ENCODE assay signal across 1 cellular context in the genomic region with DNA sequence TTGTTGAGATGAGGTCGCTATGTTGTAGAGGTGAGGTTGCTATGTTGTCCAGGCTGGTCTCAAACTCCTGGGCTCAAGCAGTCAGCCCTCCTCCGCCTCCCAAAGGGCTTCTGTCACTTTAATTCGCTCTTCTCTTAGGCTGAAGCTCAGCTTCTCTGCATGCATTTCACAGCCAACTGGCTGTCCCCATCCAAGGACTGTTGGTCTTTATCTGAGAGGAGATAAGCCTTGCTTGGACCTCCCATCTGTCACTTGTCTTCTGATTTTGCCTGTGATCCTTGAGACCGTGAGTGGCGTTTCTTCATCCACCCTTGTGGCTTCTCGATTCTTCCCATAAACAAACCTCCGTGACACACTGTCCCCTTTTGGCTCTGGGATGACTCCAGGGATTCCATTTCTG.
TF ChIP-seq lines count a peak whose summit lies in the region.

No MANE protein-coding gene starts in this region.

TF ChIP-seq in WTC11, 78 proteins besides CTCF, POLR2A, EP300 and RAD21 (continued from another document):
- TF ChIP-seq, protein P1, sequence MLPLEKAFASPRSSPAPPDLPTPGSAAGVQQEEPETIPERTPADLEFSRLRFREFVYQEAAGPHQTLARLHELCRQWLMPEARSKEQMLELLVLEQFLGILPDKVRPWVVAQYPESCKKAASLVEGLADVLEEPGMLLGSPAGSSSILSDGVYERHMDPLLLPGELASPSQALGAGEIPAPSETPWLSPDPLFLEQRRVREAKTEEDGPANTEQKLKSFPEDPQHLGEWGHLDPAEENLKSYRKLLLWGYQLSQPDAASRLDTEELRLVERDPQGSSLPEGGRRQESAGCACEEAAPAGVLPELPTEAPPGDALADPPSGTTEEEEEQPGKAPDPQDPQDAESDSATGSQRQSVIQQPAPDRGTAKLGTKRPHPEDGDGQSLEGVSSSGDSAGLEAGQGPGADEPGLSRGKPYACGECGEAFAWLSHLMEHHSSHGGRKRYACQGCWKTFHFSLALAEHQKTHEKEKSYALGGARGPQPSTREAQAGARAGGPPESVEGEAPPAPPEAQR (CRISPR knock-in tag; IDR thresholded peaks at IDR 0.05) = no peak
- TF ChIP-seq MYBL2 (CRISPR knock-in tag; IDR thresholded peaks at IDR 0.05) = no peak
- TF ChIP-seq, protein P2, sequence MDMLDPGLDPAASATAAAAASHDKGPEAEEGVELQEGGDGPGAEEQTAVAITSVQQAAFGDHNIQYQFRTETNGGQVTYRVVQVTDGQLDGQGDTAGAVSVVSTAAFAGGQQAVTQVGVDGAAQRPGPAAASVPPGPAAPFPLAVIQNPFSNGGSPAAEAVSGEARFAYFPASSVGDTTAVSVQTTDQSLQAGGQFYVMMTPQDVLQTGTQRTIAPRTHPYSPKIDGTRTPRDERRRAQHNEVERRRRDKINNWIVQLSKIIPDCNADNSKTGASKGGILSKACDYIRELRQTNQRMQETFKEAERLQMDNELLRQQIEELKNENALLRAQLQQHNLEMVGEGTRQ (CRISPR knock-in tag; IDR thresholded peaks at IDR 0.05) = no peak
- TF ChIP-seq ESRRA (CRISPR knock-in tag; IDR thresholded peaks at IDR 0.05; ENCODE audit: borderline replicate concordance) = no peak
- TF ChIP-seq, protein P3, sequence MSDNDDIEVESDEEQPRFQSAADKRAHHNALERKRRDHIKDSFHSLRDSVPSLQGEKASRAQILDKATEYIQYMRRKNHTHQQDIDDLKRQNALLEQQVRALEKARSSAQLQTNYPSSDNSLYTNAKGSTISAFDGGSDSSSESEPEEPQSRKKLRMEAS (CRISPR knock-in tag; IDR thresholded peaks at IDR 0.05) = no peak
- TF ChIP-seq, protein P4, sequence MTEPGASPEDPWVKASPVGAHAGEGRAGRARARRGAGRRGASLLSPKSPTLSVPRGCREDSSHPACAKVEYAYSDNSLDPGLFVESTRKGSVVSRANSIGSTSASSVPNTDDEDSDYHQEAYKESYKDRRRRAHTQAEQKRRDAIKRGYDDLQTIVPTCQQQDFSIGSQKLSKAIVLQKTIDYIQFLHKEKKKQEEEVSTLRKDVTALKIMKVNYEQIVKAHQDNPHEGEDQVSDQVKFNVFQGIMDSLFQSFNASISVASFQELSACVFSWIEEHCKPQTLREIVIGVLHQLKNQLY (CRISPR knock-in tag; IDR thresholded peaks at IDR 0.05) = no peak
- TF ChIP-seq, protein P5, sequence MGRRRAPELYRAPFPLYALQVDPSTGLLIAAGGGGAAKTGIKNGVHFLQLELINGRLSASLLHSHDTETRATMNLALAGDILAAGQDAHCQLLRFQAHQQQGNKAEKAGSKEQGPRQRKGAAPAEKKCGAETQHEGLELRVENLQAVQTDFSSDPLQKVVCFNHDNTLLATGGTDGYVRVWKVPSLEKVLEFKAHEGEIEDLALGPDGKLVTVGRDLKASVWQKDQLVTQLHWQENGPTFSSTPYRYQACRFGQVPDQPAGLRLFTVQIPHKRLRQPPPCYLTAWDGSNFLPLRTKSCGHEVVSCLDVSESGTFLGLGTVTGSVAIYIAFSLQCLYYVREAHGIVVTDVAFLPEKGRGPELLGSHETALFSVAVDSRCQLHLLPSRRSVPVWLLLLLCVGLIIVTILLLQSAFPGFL (CRISPR knock-in tag; IDR thresholded peaks at IDR 0.05; ENCODE audit: borderline replicate concordance) = no peak
- TF ChIP-seq, protein P6, sequence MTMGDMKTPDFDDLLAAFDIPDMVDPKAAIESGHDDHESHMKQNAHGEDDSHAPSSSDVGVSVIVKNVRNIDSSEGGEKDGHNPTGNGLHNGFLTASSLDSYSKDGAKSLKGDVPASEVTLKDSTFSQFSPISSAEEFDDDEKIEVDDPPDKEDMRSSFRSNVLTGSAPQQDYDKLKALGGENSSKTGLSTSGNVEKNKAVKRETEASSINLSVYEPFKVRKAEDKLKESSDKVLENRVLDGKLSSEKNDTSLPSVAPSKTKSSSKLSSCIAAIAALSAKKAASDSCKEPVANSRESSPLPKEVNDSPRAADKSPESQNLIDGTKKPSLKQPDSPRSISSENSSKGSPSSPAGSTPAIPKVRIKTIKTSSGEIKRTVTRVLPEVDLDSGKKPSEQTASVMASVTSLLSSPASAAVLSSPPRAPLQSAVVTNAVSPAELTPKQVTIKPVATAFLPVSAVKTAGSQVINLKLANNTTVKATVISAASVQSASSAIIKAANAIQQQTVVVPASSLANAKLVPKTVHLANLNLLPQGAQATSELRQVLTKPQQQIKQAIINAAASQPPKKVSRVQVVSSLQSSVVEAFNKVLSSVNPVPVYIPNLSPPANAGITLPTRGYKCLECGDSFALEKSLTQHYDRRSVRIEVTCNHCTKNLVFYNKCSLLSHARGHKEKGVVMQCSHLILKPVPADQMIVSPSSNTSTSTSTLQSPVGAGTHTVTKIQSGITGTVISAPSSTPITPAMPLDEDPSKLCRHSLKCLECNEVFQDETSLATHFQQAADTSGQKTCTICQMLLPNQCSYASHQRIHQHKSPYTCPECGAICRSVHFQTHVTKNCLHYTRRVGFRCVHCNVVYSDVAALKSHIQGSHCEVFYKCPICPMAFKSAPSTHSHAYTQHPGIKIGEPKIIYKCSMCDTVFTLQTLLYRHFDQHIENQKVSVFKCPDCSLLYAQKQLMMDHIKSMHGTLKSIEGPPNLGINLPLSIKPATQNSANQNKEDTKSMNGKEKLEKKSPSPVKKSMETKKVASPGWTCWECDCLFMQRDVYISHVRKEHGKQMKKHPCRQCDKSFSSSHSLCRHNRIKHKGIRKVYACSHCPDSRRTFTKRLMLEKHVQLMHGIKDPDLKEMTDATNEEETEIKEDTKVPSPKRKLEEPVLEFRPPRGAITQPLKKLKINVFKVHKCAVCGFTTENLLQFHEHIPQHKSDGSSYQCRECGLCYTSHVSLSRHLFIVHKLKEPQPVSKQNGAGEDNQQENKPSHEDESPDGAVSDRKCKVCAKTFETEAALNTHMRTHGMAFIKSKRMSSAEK (CRISPR knock-in tag; IDR thresholded peaks at IDR 0.05; ENCODE audit: borderline replicate concordance) = no peak
- TF ChIP-seq JAZF1 (CRISPR knock-in tag; IDR thresholded peaks at IDR 0.05) = no peak
- TF ChIP-seq NR1H2 (CRISPR knock-in tag; IDR thresholded peaks at IDR 0.05) = no peak
- TF ChIP-seq, protein P7, sequence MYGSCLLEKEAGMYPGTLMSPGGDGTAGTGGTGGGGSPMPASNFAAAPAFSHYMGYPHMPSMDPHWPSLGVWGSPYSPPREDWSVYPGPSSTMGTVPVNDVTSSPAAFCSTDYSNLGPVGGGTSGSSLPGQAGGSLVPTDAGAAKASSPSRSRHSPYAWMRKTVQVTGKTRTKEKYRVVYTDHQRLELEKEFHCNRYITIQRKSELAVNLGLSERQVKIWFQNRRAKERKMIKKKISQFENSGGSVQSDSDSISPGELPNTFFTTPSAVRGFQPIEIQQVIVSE (CRISPR knock-in tag; IDR thresholded peaks at IDR 0.05; ENCODE audit: borderline replicate concordance) = no peak
- no peak for TF ChIP-seq ELF4 (CRISPR knock-in tag; IDR thresholded peaks at IDR 0.05; ENCODE audit: low read depth)
- no peak for TF ChIP-seq ZBTB21 (CRISPR knock-in tag; IDR thresholded peaks at IDR 0.05; ENCODE audit: borderline replicate concordance)
- TF ChIP-seq, protein P8, sequence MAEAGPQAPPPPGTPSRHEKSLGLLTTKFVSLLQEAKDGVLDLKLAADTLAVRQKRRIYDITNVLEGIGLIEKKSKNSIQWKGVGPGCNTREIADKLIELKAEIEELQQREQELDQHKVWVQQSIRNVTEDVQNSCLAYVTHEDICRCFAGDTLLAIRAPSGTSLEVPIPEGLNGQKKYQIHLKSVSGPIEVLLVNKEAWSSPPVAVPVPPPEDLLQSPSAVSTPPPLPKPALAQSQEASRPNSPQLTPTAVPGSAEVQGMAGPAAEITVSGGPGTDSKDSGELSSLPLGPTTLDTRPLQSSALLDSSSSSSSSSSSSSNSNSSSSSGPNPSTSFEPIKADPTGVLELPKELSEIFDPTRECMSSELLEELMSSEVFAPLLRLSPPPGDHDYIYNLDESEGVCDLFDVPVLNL (CRISPR knock-in tag; IDR thresholded peaks at IDR 0.05; ENCODE audit: borderline replicate concordance, low read depth) = no peak
- TF ChIP-seq, protein P9, sequence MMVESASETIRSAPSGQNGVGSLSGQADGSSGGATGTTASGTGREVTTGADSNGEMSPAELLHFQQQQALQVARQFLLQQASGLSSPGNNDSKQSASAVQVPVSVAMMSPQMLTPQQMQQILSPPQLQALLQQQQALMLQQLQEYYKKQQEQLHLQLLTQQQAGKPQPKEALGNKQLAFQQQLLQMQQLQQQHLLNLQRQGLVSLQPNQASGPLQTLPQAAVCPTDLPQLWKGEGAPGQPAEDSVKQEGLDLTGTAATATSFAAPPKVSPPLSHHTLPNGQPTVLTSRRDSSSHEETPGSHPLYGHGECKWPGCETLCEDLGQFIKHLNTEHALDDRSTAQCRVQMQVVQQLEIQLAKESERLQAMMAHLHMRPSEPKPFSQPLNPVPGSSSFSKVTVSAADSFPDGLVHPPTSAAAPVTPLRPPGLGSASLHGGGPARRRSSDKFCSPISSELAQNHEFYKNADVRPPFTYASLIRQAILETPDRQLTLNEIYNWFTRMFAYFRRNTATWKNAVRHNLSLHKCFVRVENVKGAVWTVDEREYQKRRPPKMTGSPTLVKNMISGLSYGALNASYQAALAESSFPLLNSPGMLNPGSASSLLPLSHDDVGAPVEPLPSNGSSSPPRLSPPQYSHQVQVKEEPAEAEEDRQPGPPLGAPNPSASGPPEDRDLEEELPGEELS (CRISPR knock-in tag; IDR thresholded peaks at IDR 0.05) = no peak
